ENCODE assay signal across 19 cellular contexts in the genomic region with DNA sequence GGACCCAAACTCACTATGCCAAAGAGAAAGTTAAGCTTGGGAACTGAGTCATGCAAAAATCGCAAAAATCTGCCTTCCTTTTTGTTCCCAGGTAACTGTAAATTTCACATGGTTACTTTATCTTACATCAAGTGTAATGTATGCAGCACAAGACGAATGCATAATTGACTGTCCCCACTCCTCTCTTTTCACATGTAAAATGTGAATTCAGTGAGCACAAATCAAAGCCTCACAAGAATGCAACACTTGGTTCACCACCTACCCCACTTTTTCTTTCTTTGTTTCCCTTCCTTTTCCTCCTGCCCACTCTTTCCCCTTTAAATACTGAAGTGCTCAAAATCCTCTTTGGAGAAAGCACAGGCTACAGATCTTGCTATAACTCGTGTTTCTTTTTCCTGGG. TPM values are rescaled to one million over a fixed set of nuclear protein-coding genes. Genes with fewer than 3 reads are reported as not detected.
DNase-seq lines count a peak whose midpoint lies in the region; ATAC-seq and TF ChIP-seq lines count a peak whose summit lies in the region.
"Had no signal": no experiment of that assay in that cellular context is flagged by ENCODE, and none has a peak within 500 bp of the region (broad histone marks: within the 10 kb centered on the region; RNA-seq: fewer than 3 reads in every experiment).

No MANE protein-coding gene starts in this region.

- H3K4me2 ChIP-seq in H9 (ENCODE audit: insufficient read depth, insufficient read length, low read length) (peak overlapping the region; percentile 17), neural progenitor cell (no peak overlapping the region)

- no peak overlapping the region for H4K91ac ChIP-seq in H9 (ENCODE audit: insufficient read length, low read depth, low read length)

- no peaks in the 10 kb centered on the region for H3F3A ChIP-seq in neural progenitor cell (ENCODE audit: low read depth)

- no peak overlapping the region for H3K4me3 ChIP-seq in neural progenitor cell
- no peak overlapping the region for H3K4me3 ChIP-seq in esophagus muscularis mucosa
- H3K4me3 ChIP-seq: GM23248, HAP-1 had no signal

- H3K4ac ChIP-seq in H9 (ENCODE audit: low read depth, low read length) = no peak overlapping the region

- intact Hi-C loops in esophagus muscularis mucosa (cut with DNase I) = no loop called here

- no peak for TF ChIP-seq POLR2A in esophagus muscularis mucosa (IDR thresholded peaks at IDR 0.05; ENCODE audit: low read depth)

- no peak overlapping the region for H3K23ac ChIP-seq in H9 (ENCODE audit: insufficient read length, low read depth, low read length)

- no peak overlapping the region for H4K8ac ChIP-seq in H9 (replicated peaks; ENCODE audit: insufficient read length, low read depth, low read length)

- peak overlapping the region in 2 of 3 experiments; percentile 89 to 96; a peak in 4 of 7 replicates for H3K27ac Mint-ChIP-seq in H9
- peak overlapping the region; percentile 91 for H3K27ac Mint-ChIP-seq in WTC11
- H3K27ac Mint-ChIP-seq in neural progenitor cell = no peak overlapping the region
- H3K27ac Mint-ChIP-seq: CD4-positive, alpha-beta memory T cell; HFFc6 had no signal

- no peaks in the 10 kb centered on the region for H3K36me3 ChIP-seq in neural progenitor cell
- no peaks in the 10 kb centered on the region for H3K36me3 ChIP-seq in esophagus muscularis mucosa
- H3K36me3 ChIP-seq: BE2C, HAP-1 had no signal

- POLR2A ChIA-PET in WTC11 (lab: Charles Lee) = no interaction called here

- no peak overlapping the region for H3K14ac ChIP-seq in H9 (ENCODE audit: insufficient read depth, low read length)

- H3K79me2 ChIP-seq in H9 (ENCODE audit: insufficient read depth, low read length) (no peaks in the 10 kb centered on the region), neural progenitor cell (ENCODE audit: low read depth) (no peaks in the 10 kb centered on the region)

- H2BK12ac ChIP-seq in H9 (ENCODE audit: insufficient read length, low read depth, low read length) = no peak overlapping the region

- no peak overlapping the region for H2BK5ac ChIP-seq in H9 (ENCODE audit: insufficient read length, low read length)

- no peak overlapping the region for H2AK5ac ChIP-seq in H9 (ENCODE audit: insufficient read length, low read length)

- no peak overlapping the region for H4K5ac ChIP-seq in H9 (ENCODE audit: insufficient read length, low read depth, low read length)

- H3K27ac ChIP-seq in H9 (ENCODE audit: insufficient read length, low read depth, low read length) = no peak overlapping the region
- no peak overlapping the region for H3K27ac ChIP-seq in neural progenitor cell
- H3K27ac ChIP-seq in esophagus muscularis mucosa (replicated peaks in 1 of 4) = no peak overlapping the region
- H3K27ac ChIP-seq: C4-2B, GM23248, HL-60 had no signal

- H3T11ph ChIP-seq in H9 (ENCODE audit: low read length) = no peak overlapping the region

- H4K20me1 ChIP-seq in H9 (ENCODE audit: control insufficient read depth, insufficient read depth, insufficient read length) (no peaks in the 10 kb centered on the region), neural progenitor cell (ENCODE audit: low read depth) (no peaks in the 10 kb centered on the region)

- peaks cover 29 to 30% of the 10 kb centered on the region in 2 experiments for H3K4me1 Mint-ChIP-seq in H9
- H3K4me1 Mint-ChIP-seq in WTC11 = peaks cover 31% of the 10 kb centered on the region
- H3K4me1 Mint-ChIP-seq in neural progenitor cell = no peaks in the 10 kb centered on the region
- H3K4me1 Mint-ChIP-seq: CD4-positive, alpha-beta memory T cell had no signal

- H2BK20ac ChIP-seq in H9 (ENCODE audit: low read depth, low read length, poor library complexity, severe bottlenecking) = no peak overlapping the region

- no peak for DNase-seq in H9
- no peak for DNase-seq in WTC11 (ENCODE audit: low spot score)
- peak; percentile 25 for DNase-seq in iPS DF 19.7 (ENCODE audit: low read depth, low spot score)
- DNase-seq in neural progenitor cell (ENCODE audit: low spot score) = no peak
- no peak for DNase-seq in esophagus muscularis mucosa (ENCODE audit: extremely low spot score)
- no peak for DNase-seq in DMS79 treated with DMSO at 0.1 percent for 48 hours (lab: John Stamatoyannopoulos, UW)
- no peak for DNase-seq in NCI-H1048 (lab: John Stamatoyannopoulos, UW)
- DNase-seq: BE2C; CD4-positive, alpha-beta memory T cell; DMS153; DND-41; GF-D8; GM23248; HFFc6; IMR-90; KBM-7 had no signal

- no peak for TF ChIP-seq CTCF in H9 (conservative IDR thresholded peaks at IDR 0.05)
- no peak for TF ChIP-seq CTCF in WTC11 (IDR thresholded peaks at IDR 0.05)
- TF ChIP-seq CTCF in neural progenitor cell (IDR thresholded peaks at IDR 0.05) = no peak
- TF ChIP-seq CTCF in esophagus muscularis mucosa (IDR thresholded peaks at IDR 0.05) = no peak

- TF ChIP-seq EP300 in esophagus muscularis mucosa (IDR thresholded peaks at IDR 0.05) = no peak

- no peak overlapping the region for H2BK15ac ChIP-seq in H9 (ENCODE audit: low read depth, low read length)

- H3K4me3 Mint-ChIP-seq in H9 = no peak overlapping the region; a peak in 1 of 5 replicates
- H3K4me3 Mint-ChIP-seq in WTC11 = peak overlapping the region; percentile 26
- H3K4me3 Mint-ChIP-seq in neural progenitor cell = no peak overlapping the region
- H3K4me3 Mint-ChIP-seq: CD4-positive, alpha-beta memory T cell; HFFc6 had no signal

- CTCF ChIA-PET in WTC11 (lab: Charles Lee) = no interaction called here

- no peaks in the 10 kb centered on the region; the same call in 1 of the 2 replicates for H3K27me3 Mint-ChIP-seq in H9 (ENCODE audit: low read depth)
- no peaks in the 10 kb centered on the region for H3K27me3 Mint-ChIP-seq in WTC11 (ENCODE audit: low read depth)
- no peaks in the 10 kb centered on the region for H3K27me3 Mint-ChIP-seq in neural progenitor cell (ENCODE audit: insufficient read depth, low read depth)

- H3K4me1 ChIP-seq in H9 (ENCODE audit: insufficient read depth, low read length) (no peaks in the 10 kb centered on the region; the same call in 1 of the 2 replicates), neural progenitor cell (no peaks in the 10 kb centered on the region), esophagus muscularis mucosa (no peaks in the 10 kb centered on the region)
- H3K4me1 ChIP-seq: BE2C had no signal

- H3K36me3 Mint-ChIP-seq in H9 (ENCODE audit: insufficient read depth in 1 of 3, low read depth in 3 of 3) = no peaks in the 10 kb centered on the region; a peak in 2 of 7 replicates
- H3K36me3 Mint-ChIP-seq in WTC11 = no peaks in the 10 kb centered on the region
- H3K36me3 Mint-ChIP-seq in neural progenitor cell = no peaks in the 10 kb centered on the region
- H3K36me3 Mint-ChIP-seq: CD4-positive, alpha-beta memory T cell had no signal

- no peaks in the 10 kb centered on the region for H3K79me1 ChIP-seq in H9 (ENCODE audit: insufficient read depth, low read depth, low read length, poor library complexity, severe bottlenecking)

- no peaks in the 10 kb centered on the region for H3K23me2 ChIP-seq in H9 (ENCODE audit: insufficient read length, low read depth, low read length, poor library complexity, severe bottlenecking)

- H3K27me3 ChIP-seq in H9 (ENCODE audit: insufficient read depth, low read length) = no peaks in the 10 kb centered on the region
- H3K27me3 ChIP-seq in neural progenitor cell = no peaks in the 10 kb centered on the region
- no peaks in the 10 kb centered on the region for H3K27me3 ChIP-seq in esophagus muscularis mucosa
- H3K27me3 ChIP-seq: BE2C had no signal

- 0 out of 2 replicates have a peak, but pooled peaks have one; percentile 36 for ATAC-seq in WTC11

- H3K9ac ChIP-seq in H9 (ENCODE audit: extremely low read depth, insufficient read length, low read length) = no peak overlapping the region
- H3K9ac ChIP-seq in neural progenitor cell = no peak overlapping the region
- H3K9ac ChIP-seq: GM23248 had no signal

- no CpG with 5 or more reads among the region's 3 CpGs for WGBS in H9 (ENCODE audit: extremely low coverage, insufficient read length, low lambda C conversion rate)
- 19% methylated on average over 3 of the region's 3 CpGs for WGBS in esophagus muscularis mucosa

- peaks cover 48 to 54% of the 10 kb centered on the region in 2 experiments for H3K9me3 Mint-ChIP-seq in H9
- H3K9me3 Mint-ChIP-seq in WTC11 = no peaks in the 10 kb centered on the region
- H3K9me3 Mint-ChIP-seq in neural progenitor cell = no peaks in the 10 kb centered on the region
- H3K9me3 Mint-ChIP-seq: HFFc6 had no signal

- peaks cover 14% of the 10 kb centered on the region for H3K9me3 ChIP-seq in H9 (ENCODE audit: control insufficient read depth, low read depth, low read length)
- H3K9me3 ChIP-seq in neural progenitor cell (ENCODE audit: low read depth) = peaks cover 5% of the 10 kb centered on the region
- H3K9me3 ChIP-seq in esophagus muscularis mucosa = no peaks in the 10 kb centered on the region
- H3K9me3 ChIP-seq: BE2C, HAP-1 had no signal

- H2BK120ac ChIP-seq in H9 (ENCODE audit: low read depth, low read length, poor library complexity, severe bottlenecking) = no peak overlapping the region

- no peak overlapping the region for H3K18ac ChIP-seq in H9 (ENCODE audit: insufficient read length, low read depth, low read length)

- no peak overlapping the region for H3K56ac ChIP-seq in H9 (ENCODE audit: insufficient read length, low read depth, low read length)

- H2AFZ ChIP-seq in H9 (ENCODE audit: low read length) (no peak overlapping the region), neural progenitor cell (replicated peaks) (peak overlapping the region; percentile 78)
- H2AFZ ChIP-seq: GM23248 had no signal

TF ChIP-seq in WTC11, 78 proteins besides CTCF, POLR2A, EP300 and RAD21 (continues in another document):
- TF ChIP-seq PRRX2 (CRISPR knock-in tag; IDR thresholded peaks at IDR 0.05) (no peak), TP53 (CRISPR knock-in tag; IDR thresholded peaks at IDR 0.05) (no peak), TCF7 (CRISPR knock-in tag; IDR thresholded peaks at IDR 0.05; ENCODE audit: low read depth) (no peak)
- TF ChIP-seq, protein P1, sequence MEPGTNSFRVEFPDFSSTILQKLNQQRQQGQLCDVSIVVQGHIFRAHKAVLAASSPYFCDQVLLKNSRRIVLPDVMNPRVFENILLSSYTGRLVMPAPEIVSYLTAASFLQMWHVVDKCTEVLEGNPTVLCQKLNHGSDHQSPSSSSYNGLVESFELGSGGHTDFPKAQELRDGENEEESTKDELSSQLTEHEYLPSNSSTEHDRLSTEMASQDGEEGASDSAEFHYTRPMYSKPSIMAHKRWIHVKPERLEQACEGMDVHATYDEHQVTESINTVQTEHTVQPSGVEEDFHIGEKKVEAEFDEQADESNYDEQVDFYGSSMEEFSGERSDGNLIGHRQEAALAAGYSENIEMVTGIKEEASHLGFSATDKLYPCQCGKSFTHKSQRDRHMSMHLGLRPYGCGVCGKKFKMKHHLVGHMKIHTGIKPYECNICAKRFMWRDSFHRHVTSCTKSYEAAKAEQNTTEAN (CRISPR knock-in tag; IDR thresholded peaks at IDR 0.05) = no peak

RNA-seq across cellular contexts. Expression of a gene that starts 53.2 kb away (rescaled TPM):
- total RNA-seq in H9 (2021) = 111 and 118 TPM in 2 replicates
- total RNA-seq in WTC11 (2021) = 88.7 to 93.1 TPM (median 93.0 TPM) in 3 replicates
- total RNA-seq in neural progenitor cell (ENCODE audit: low replicate concordance) = 65.8 and 98.9 TPM in 2 replicates
- 10 to 100 TPM in 1 of 4 donors, 1 to 10 TPM in 1, under 1 TPM in 1, not detected in 1; 0.32 to 10.1 (median 1.7) TPM for total RNA-seq in esophagus muscularis mucosa
